1 cellular context compared by ENCODE assay signal in genomic region chr3:9715764-9716437, GRCh38.
TF ChIP-seq lines count a peak whose summit lies in the region.

No MANE protein-coding gene starts in this region.

TF ChIP-seq in K562, 482 proteins besides CTCF, POLR2A, EP300 and RAD21 (continued from another document):
- TF ChIP-seq MXD1 (CRISPR knock-in tag; IDR thresholded peaks at IDR 0.05; ENCODE audit: borderline replicate concordance, poor library complexity, severe bottlenecking) (no peak), C11orf30 (IDR thresholded peaks at IDR 0.05; ENCODE audit: low read depth) (peak; percentile 69), HES1 (IDR thresholded peaks at IDR 0.05; ENCODE audit: low read depth) (no peak), POLR2AphosphoS2 (IDR thresholded peaks at IDR 0.05; ENCODE audit: low read length) (no peak), SMARCE1 (IDR thresholded peaks at IDR 0.05) (peak; percentile 92), BHLHE40 (IDR thresholded peaks at IDR 0.05; ENCODE audit: low read length) (peak; percentile 98), MTA3 (IDR thresholded peaks at IDR 0.05; ENCODE audit: borderline replicate concordance) (peak; percentile 63; the same call in 1 of the 2 replicates), RBBP5 (IDR thresholded peaks at IDR 0.05; ENCODE audit: borderline replicate concordance, insufficient read depth, low read length, poor library complexity, severe bottlenecking) (no peak), ZNF280A (IDR thresholded peaks at IDR 0.05; ENCODE audit: low read depth, partially characterized antibody) (no peak), HDAC6 (IDR thresholded peaks at IDR 0.05; ENCODE audit: low read depth, low read length) (no peak), ILF3 (IDR thresholded peaks at IDR 0.05; ENCODE audit: borderline replicate concordance) (no peak), ZBTB26 (CRISPR knock-in tag; IDR thresholded peaks at IDR 0.05) (no peak), ZNF830 (CRISPR knock-in tag; IDR thresholded peaks at IDR 0.05) (no peak), NCOA6 (IDR thresholded peaks at IDR 0.05) (peak; percentile 36), PRMT5 (CRISPR knock-in tag; IDR thresholded peaks at IDR 0.05) (no peak), CEBPB (tag; IDR thresholded peaks at IDR 0.05) (no peak; the same call in 1 of the 2 replicates), SMARCA4 (IDR thresholded peaks at IDR 0.05) (peak; percentile 94), E2F4 (CRISPR knock-in tag; IDR thresholded peaks at IDR 0.05; ENCODE audit: low read depth) (no peak), CEBPZ (IDR thresholded peaks at IDR 0.05; ENCODE audit: borderline replicate concordance, low read depth, low read length) (no peak), KDM1A (IDR thresholded peaks at IDR 0.05) (peak; percentile 47 to 58; a peak in 3 of 4 replicates), POLR3A (IDR thresholded peaks at IDR 0.05; ENCODE audit: borderline replicate concordance, extremely low read depth, insufficient read depth, insufficient read length) (no peak), ZNF511 (CRISPR knock-in tag; IDR thresholded peaks at IDR 0.05) (no peak; the same call in 1 of the 2 replicates), MTA1 (IDR thresholded peaks at IDR 0.05; ENCODE audit: borderline replicate concordance) (peak; percentile 64; the same call in 1 of the 2 replicates), MNT (conservative IDR thresholded peaks at IDR 0.05) (peak; percentile 79 to 82)
TF ChIP-seq in K562: peak in this region for 136.
